Comparison of ENCODE assay signal across 8 cellular contexts in genomic region chrX:107449490-107450175, GRCh38. TPM values are rescaled to one million over a fixed set of nuclear protein-coding genes. Genes with fewer than 3 reads are reported as not detected.
DNase-seq lines count a peak whose midpoint lies in the region; ATAC-seq and TF ChIP-seq lines count a peak whose summit lies in the region.

Gene FRMPD3 (plus strand): TSS chrX:107449652. CDS start chrX:107526589, 76,937 bp downstream.

- H3K27me3 ChIP-seq in PC-9 (ENCODE audit: insufficient read depth, low read depth), result no peaks in the 10 kb centered on the region
- peaks cover 10% of the 10 kb centered on the region for H3K27me3 ChIP-seq in fibroblast of lung (ENCODE audit: control insufficient read depth, insufficient read depth, low read length)
- no peaks in the 10 kb centered on the region for H3K27me3 ChIP-seq in effector memory CD4-positive, alpha-beta T cell (replicated peaks; ENCODE audit: control insufficient read depth, insufficient read depth, low read length, poor library complexity, severe bottlenecking)

- H3K9me3 ChIP-seq in PC-9 (ENCODE audit: insufficient read depth, low read depth) (no peaks in the 10 kb centered on the region), fibroblast of lung (ENCODE audit: control insufficient read depth, insufficient read depth, low read depth, low read length) (no peaks in the 10 kb centered on the region)
- no peaks in the 10 kb centered on the region for H3K9me3 ChIP-seq in effector memory CD4-positive, alpha-beta T cell (ENCODE audit: control insufficient read depth, low read length)

- intact Hi-C loops in PC-9 (cut with micrococcal nuclease; ENCODE audit: unreplicated experiment), result loop anchor here (10.0 kb wide), 1 partner anchor 205 kb away; no protein-coding TSS in a partner anchor

- no peaks in the 10 kb centered on the region for H3K9me2 ChIP-seq in PC-9 (ENCODE audit: insufficient read depth)

- TF ChIP-seq CTCF in PC-9 (conservative IDR thresholded peaks at IDR 0.05) (no peak), fibroblast of lung (conservative IDR thresholded peaks at IDR 0.05 in 1 of 2, IDR thresholded peaks at IDR 0.05 in 1 of 2; ENCODE audit: low read depth in 1 of 2, low read length in 2 of 2) (no peak), retinal pigment epithelial cell (conservative IDR thresholded peaks at IDR 0.05; ENCODE audit: low read depth, low read length) (no peak)

- DNase-seq in GM03348 (ENCODE audit: low spot score) (peak; percentile 28), PC-9 (peak in 1 of 2 experiments; percentile 25), fibroblast of lung (ENCODE audit: low read depth in 2 of 2) (no peak), retinal pigment epithelial cell (ENCODE audit: low read depth) (no peak), A172 (ENCODE audit: low spot score) (no peak)
- DNase-seq in effector memory CD4-positive, alpha-beta T cell, result no peak

- peak within 1 kb of the TSS; percentile 74 for H3K4me3 ChIP-seq in PC-9
- H3K4me3 ChIP-seq in fibroblast of lung (replicated peaks in 1 of 4; ENCODE audit: control extremely low read depth in 1 of 4, insufficient read depth in 1 of 4, low read depth in 3 of 4, low read length in 4 of 4), result peak within 1 kb of the TSS in 2 of 4 experiments; percentile 26 to 38
- H3K4me3 ChIP-seq in retinal pigment epithelial cell (ENCODE audit: low read length), result peak within 1 kb of the TSS; percentile 39
- no peak within 1 kb of the TSS for H3K4me3 ChIP-seq in effector memory CD4-positive, alpha-beta T cell (ENCODE audit: insufficient read depth, low read depth, low read length, poor library complexity, severe bottlenecking)

- ATAC-seq in HG03097 (IDR thresholded peaks at IDR 0.05; ENCODE audit: low FRiP score, unreplicated experiment), result no peak
- no peak for ATAC-seq in GM21381 (IDR thresholded peaks at IDR 0.05; ENCODE audit: unreplicated experiment)

- H3K36me3 ChIP-seq in PC-9 (ENCODE audit: low read depth) (no peaks in the 10 kb centered on the region), fibroblast of lung (ENCODE audit: control insufficient read depth, insufficient read depth, low read length) (no peaks in the 10 kb centered on the region)
- no peaks in the 10 kb centered on the region for H3K36me3 ChIP-seq in effector memory CD4-positive, alpha-beta T cell (ENCODE audit: control insufficient read depth, insufficient read depth, low read length)

- no peak within 1 kb of the TSS for H3K27ac ChIP-seq in PC-9
- no peak within 1 kb of the TSS for H3K27ac ChIP-seq in fibroblast of lung (ENCODE audit: insufficient read depth, low read length)
- H3K27ac ChIP-seq in effector memory CD4-positive, alpha-beta T cell (ENCODE audit: insufficient read depth, low read length, poor library complexity, severe bottlenecking), result no peak within 1 kb of the TSS

- peaks cover 15% of the 10 kb centered on the region for H3F3A ChIP-seq in PC-9 (ENCODE audit: insufficient read depth, low read depth)

- H2AFZ ChIP-seq in PC-9, result peak within 1 kb of the TSS; percentile 95
- H2AFZ ChIP-seq in fibroblast of lung (ENCODE audit: low read length), result no peak within 1 kb of the TSS

- peak within 1 kb of the TSS; percentile 95 for H3K4me2 ChIP-seq in PC-9
- peak within 1 kb of the TSS; percentile 51 for H3K4me2 ChIP-seq in fibroblast of lung (ENCODE audit: extremely low read depth, insufficient read depth, low read length)

- no peak within 1 kb of the TSS for H3K9ac ChIP-seq in fibroblast of lung (ENCODE audit: insufficient read depth, low read length)

- peaks cover 12% of the 10 kb centered on the region for H3K4me1 ChIP-seq in PC-9 (replicated peaks; ENCODE audit: insufficient read depth)
- H3K4me1 ChIP-seq in fibroblast of lung (ENCODE audit: control insufficient read depth, extremely low read depth, insufficient read depth, low read length), result no peaks in the 10 kb centered on the region
- H3K4me1 ChIP-seq in effector memory CD4-positive, alpha-beta T cell (ENCODE audit: control insufficient read depth, insufficient read depth, low read length, poor library complexity, severe bottlenecking), result no peaks in the 10 kb centered on the region

- POLR2A ChIA-PET in PC-9 (lab: Charles Lee; ENCODE audit: unreplicated experiment), result no interaction called here

- H4K20me1 ChIP-seq in PC-9 (ENCODE audit: insufficient read depth), result no peaks in the 10 kb centered on the region
- no peaks in the 10 kb centered on the region for H4K20me1 ChIP-seq in fibroblast of lung (ENCODE audit: control insufficient read depth, extremely low read depth, insufficient read depth, low read length)

- H3K79me2 ChIP-seq in PC-9 (ENCODE audit: low read depth), result no peaks in the 10 kb centered on the region
- no peaks in the 10 kb centered on the region for H3K79me2 ChIP-seq in fibroblast of lung (ENCODE audit: control insufficient read depth, insufficient read depth, low read length)

- CTCF ChIA-PET in PC-9 (lab: Charles Lee), result interaction anchor here (0.7 kb wide), 1 partner anchor 32 kb away, joined by 3 read pairs; no protein-coding TSS in a partner anchor

- no TSS peak for BruUV-seq in PC-9 (replicated peaks; lab: Mats Ljungman, UMichigan)

RNA-seq across cellular contexts. Expression of gene FRMPD3, which starts in this region (rescaled TPM):
- 0.20 and 0.23 TPM in 2 replicates for total RNA-seq in PC-9 (2021)
- under 0.01 TPM in 1 of 2 replicates, not detected in the other for total RNA-seq in fibroblast of lung
- polyA plus RNA-seq in fibroblast of lung, result 0.03 and 0.05 TPM in 2 replicates
- 0.02 and 0.08 TPM in 2 replicates for polyA plus RNA-seq in fibroblast of lung (2012)
- polyA minus RNA-seq in fibroblast of lung (ENCODE audit: low replicate concordance), result not detected in 2 replicates
- total RNA-seq in A172 (2014; rRNA removed; shearing (Covaris generic)), result 0.03 TPM in 1 of 2 replicates, not detected in the other
